ENCODE assay signal across 26 cellular contexts in genomic region chr20:22302039-22302438, GRCh38.
"Had no signal": no experiment of that assay in that cellular context is flagged by ENCODE, and none has a peak within 500 bp of the region (broad histone marks: within the 10 kb centered on the region; RNA-seq: fewer than 3 reads in every experiment).

No MANE protein-coding gene starts in this region.

- H3K4me3 ChIP-seq: stomach, suprapubic skin, testis, thoracic aorta, thyroid gland, tibial artery, tibial nerve, transverse colon, upper lobe of left lung, upper lobe of right lung, uterus, vagina had no signal

- H3K36me3 ChIP-seq: stomach, suprapubic skin, thoracic aorta, thyroid gland, tibial artery, tibial nerve, transverse colon, upper lobe of left lung, upper lobe of right lung, uterus, vagina had no signal

- ATAC-seq: stimulated activated effector memory CD8-positive, alpha-beta T cell treated with anti-CD3 and anti-CD28 coated beads, Interleukin-12 subunit alpha, Interleukin-12 subunit beta, amount 100 ng/mL, for 72 hours; stimulated activated memory B cell treated with anti-CD40 and anti-IgM and Interleukin-4, amounts not matched to agents 10 μg/mL and 1 μg/mL and 100 μg/mL, for 72 hours; stimulated activated naive B cell treated with anti-CD40 and anti-IgM and Interleukin-4, amounts not matched to agents 10 μg/mL and 1 μg/mL and 100 μg/mL, for 72 hours; stimulated activated naive CD8-positive, alpha-beta T cell treated with anti-CD3 and anti-CD28 coated beads, Interleukin-15, amount 100 ng/mL, for 72 hours; stimulated activated naive CD8-positive, alpha-beta T cell treated with anti-CD3 and anti-CD28 coated beads, Interleukin-15, Interleukin-2, amounts not matched to agents 100 U/mL and 50 U/mL, for 24 hours; upper lobe of right lung had no signal

- H3K27me3 ChIP-seq: stomach, suprapubic skin, testis, thyroid gland, tibial artery, tibial nerve, transverse colon, upper lobe of left lung, upper lobe of right lung, uterus, vagina had no signal

- DNase-seq: stimulated activated CD4-positive, alpha-beta T cell treated with anti-CD3 and anti-CD28 coated beads, Interleukin-2, amount 100 ng/mL, for 48 hours; stimulated activated CD4-positive, alpha-beta T cell treated with anti-CD3 and anti-CD28 coated beads, Interleukin-4, amount 100 ng/mL, for 1 hour; stimulated activated CD4-positive, alpha-beta T cell treated with anti-CD3 and anti-CD28 coated beads, Interleukin-4, amount 100 ng/mL, for 24 hours; stimulated activated CD4-positive, alpha-beta T cell treated with anti-CD3 and anti-CD28 coated beads, Interleukin-4, amount 100 ng/mL, for 4 hours; stimulated activated CD8-positive, alpha-beta memory T cell treated with anti-CD3 and anti-CD28 coated beads, Interleukin-4, amount 100 ng/mL, for 48 hours; stimulated activated naive B cell treated with anti-CD40 and anti-IgM and Interleukin-4, amounts not matched to agents 10 μg/mL and 1 μg/mL and 100 μg/mL, for 72 hours; stimulated activated naive CD4-positive, alpha-beta T cell; stimulated activated naive CD4-positive, alpha-beta T cell treated with Interleukin-2 at 50 U/mL for 16 hours; stimulated activated naive CD8-positive, alpha-beta T cell treated with anti-CD3 and anti-CD28 coated beads, Interleukin-15, amount 100 ng/mL, for 72 hours; stimulated activated naive CD8-positive, alpha-beta T cell treated with anti-CD3 and anti-CD28 coated beads, Interleukin-15, Interleukin-2, amounts not matched to agents 100 U/mL and 50 U/mL, for 24 hours; stomach; substantia nigra; testis; thyroid gland; tibial artery; transverse colon; trophoblast cell; upper lobe of left lung; upper lobe of right lung; uterus had no signal

- H3K9me3 ChIP-seq: stomach, suprapubic skin, testis, thoracic aorta, thyroid gland, tibial artery, tibial nerve, transverse colon, upper lobe of left lung, upper lobe of right lung, uterus, vagina had no signal

- H3K27ac ChIP-seq: stomach, suprapubic skin, testis, thoracic aorta, thyroid gland, tibial artery, tibial nerve, transverse colon, upper lobe of left lung, upper lobe of right lung, uterus, vagina had no signal

- H3K4me1 ChIP-seq: stomach, suprapubic skin, testis, tibial artery, tibial nerve, transverse colon, upper lobe of left lung, upper lobe of right lung, uterus, vagina had no signal
